ENCODE assay signal across 8 cellular contexts in the genomic region with DNA sequence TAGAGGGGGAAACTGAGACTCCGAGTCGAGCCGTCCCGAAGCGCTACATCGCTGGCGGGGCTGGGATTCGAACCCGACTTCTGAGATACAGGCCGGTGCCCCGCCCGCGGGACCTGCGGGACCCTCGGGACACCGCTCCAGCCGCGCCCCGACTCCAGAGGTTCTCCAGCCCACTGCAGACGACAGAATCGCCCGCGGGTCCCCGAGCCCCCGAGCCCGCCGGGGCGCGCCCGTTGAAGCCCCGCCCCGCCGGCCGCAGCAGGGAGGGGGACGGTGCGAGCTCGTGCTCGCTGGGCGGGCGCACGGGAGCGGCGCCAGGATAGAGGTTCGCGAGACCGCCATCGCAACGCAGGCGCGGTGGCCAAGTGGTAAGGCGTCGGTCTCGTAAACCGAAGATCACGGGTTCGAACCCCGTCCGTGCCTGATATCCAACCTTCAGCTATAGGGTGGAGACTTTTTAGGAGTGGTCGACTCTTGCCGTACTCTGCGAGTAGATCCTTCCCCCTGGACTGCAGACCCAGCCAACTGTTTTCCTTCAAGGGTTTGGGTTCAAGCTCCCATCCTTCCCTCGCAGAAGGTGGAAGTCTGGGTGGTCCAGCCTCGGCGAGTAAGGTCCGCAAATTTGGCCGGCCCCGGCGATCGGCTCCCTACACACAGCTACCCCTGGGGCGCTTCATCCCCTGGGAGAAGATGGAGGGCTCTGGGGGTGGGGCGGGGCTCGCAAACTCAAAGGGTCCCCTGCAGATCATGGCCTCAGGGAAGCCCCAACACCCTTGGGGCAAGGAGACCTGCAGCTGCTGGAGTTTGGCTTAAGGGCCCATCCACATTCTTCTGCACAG.
DNase-seq lines count a peak whose midpoint lies in the region; ATAC-seq and TF ChIP-seq lines count a peak whose summit lies in the region.

No MANE protein-coding gene starts in this region.

- peak overlapping the region; percentile 91 to 92 for H3K4me3 Mint-ChIP-seq in CD14-positive monocyte

- H3K9me3 Mint-ChIP-seq in CD14-positive monocyte, result peaks cover 10 to 19% (median 14%) of the 10 kb centered on the region in 7 donors

- H3K36me3 Mint-ChIP-seq in CD14-positive monocyte, result peaks cover 2 to 4% of the 10 kb centered on the region in 2 donors

- WGBS in lower leg skin, 2 donors, result 0 to 5% methylated on average over 17 to 41 of the region's 72 CpGs

- TF ChIP-seq POLR2A in lower leg skin (IDR thresholded peaks at IDR 0.05), result no peak

- no peaks in the 10 kb centered on the region for H3K27me3 ChIP-seq in dorsolateral prefrontal cortex

- intact Hi-C loops in CD14-positive monocyte (cut with micrococcal nuclease) (loop anchor here (5.0 to 10.0 kb wide), 2 partner anchors 339 to 363 kb away; a partner anchor contains a TSS), dorsolateral prefrontal cortex (cut with DNase I) (loop anchor here (2.0 to 5.0 kb wide), 6 partner anchors 15 to 368 kb away; a partner anchor contains a TSS), lower leg skin (cut with DNase I; ENCODE audit: low total_unique reads) (no loop called here)

- no peak for TF ChIP-seq CTCF in CD14-positive monocyte (IDR thresholded peaks at IDR 0.05)
- TF ChIP-seq CTCF in dorsolateral prefrontal cortex (IDR thresholded peaks at IDR 0.05 in 54 of 56, conservative IDR thresholded peaks at IDR 0.05 in 2 of 56; ENCODE audit: low read depth in 1 of 56, partially characterized antibody in 56 of 56), result peak in 7 of 56 donors; percentile 1 to 40 (median 24)
- no peak for TF ChIP-seq CTCF in lower leg skin (IDR thresholded peaks at IDR 0.05)

- DNase-seq in CD14-positive monocyte (ENCODE audit: low spot score) (peak; percentile 85), NCI-H774 (lab: John Stamatoyannopoulos, UW) (peak; percentile 84), dorsolateral prefrontal cortex (peak; percentile 87 to 94 (median 93)), lower leg skin (ENCODE audit: low spot score in 2 of 2) (peak; percentile 90 to 99)
- peak; percentile 95 for DNase-seq in activated CD4-positive, alpha-beta T cell treated with anti-CD3 and anti-CD28 coated beads, Interleukin-2, amount 50 U/mL, for 48 hours
- DNase-seq in stimulated activated CD4-positive, alpha-beta T cell treated with anti-CD3 and anti-CD28 coated beads, Interleukin-4, amount 100 ng/mL, for 24 hours, result peak; percentile 94

- H3K4me3 ChIP-seq in dorsolateral prefrontal cortex, result peak overlapping the region; percentile 58 to 95 (median 83)
- peak overlapping the region; percentile 61 for H3K4me3 ChIP-seq in lower leg skin (ENCODE audit: low read depth, poor library complexity, severe bottlenecking)

- H3K4me1 Mint-ChIP-seq in CD14-positive monocyte, result peaks cover 49% of the 10 kb centered on the region

- ATAC-seq in GM19397 (IDR thresholded peaks at IDR 0.05; ENCODE audit: unreplicated experiment) (peak; percentile 84), HG03558 (IDR thresholded peaks at IDR 0.05; ENCODE audit: extremely low read depth, unreplicated experiment) (peak; percentile 82)

- H3K27me3 Mint-ChIP-seq in CD14-positive monocyte (ENCODE audit: low read depth in 3 of 3), result peaks cover 0 to 3% (median 3%) of the 10 kb centered on the region in 3 donors

- H3K27ac Mint-ChIP-seq in CD14-positive monocyte, result peak overlapping the region; percentile 57 to 88 (median 76)

- peak overlapping the region; percentile 73 to 94 (median 88) for H3K27ac ChIP-seq in dorsolateral prefrontal cortex

Comparison
In these comparisons a context has a peak if more than half of its experiments do, and no peak if none do; other contexts are left out.
1. Peak in every context shown above with its lines: DNase-seq, ATAC-seq, H3K4me3 ChIP-seq and H3K27ac ChIP-seq.